Comparison of ENCODE assay signal across 19 cellular contexts in the genomic region with DNA sequence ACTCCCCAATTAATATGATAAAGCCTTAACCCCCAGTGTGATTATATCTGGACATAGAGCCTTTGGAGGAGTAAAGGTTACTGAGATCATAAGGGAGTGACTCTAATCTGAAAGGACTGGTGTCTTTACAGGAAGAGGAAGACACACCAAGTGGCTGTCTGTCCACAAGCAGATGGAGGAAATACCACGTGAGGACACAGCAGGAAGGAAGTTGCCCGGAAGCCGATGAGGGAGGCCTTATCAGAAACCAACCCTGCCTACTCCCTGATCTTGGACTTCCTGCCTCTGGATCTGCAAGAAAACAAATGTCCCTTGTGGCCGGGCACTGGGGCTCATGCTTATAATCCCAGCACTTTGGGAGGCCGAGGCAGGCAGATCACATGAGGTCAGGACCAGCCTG.
"Had no signal": no experiment of that assay in that cellular context is flagged by ENCODE, and none has a peak within 500 bp of the region (broad histone marks: within the 10 kb centered on the region; RNA-seq: fewer than 3 reads in every experiment).

No MANE protein-coding gene starts in this region.

- H3K4me3 Mint-ChIP-seq: natural killer cell treated with Interleukin-12 subunit alpha and Interleukin-12 subunit beta and Interleukin-15 and Interleukin-18, amount 100 ng/mL, for 72 hours; neural progenitor cell; stimulated activated naive B cell treated with anti-CD40 and anti-IgM and Interleukin-4, amounts not matched to agents 10 μg/mL and 1 μg/mL and 100 μg/mL, for 72 hours; stimulated activated naive CD8-positive, alpha-beta T cell treated with anti-CD3 and anti-CD28 coated beads, Interleukin-15, amount 100 ng/mL, for 72 hours had no signal

- H3K9me3 Mint-ChIP-seq: neural progenitor cell had no signal

- H3K27ac Mint-ChIP-seq: natural killer cell treated with Interleukin-12 subunit alpha and Interleukin-12 subunit beta and Interleukin-15 and Interleukin-18, amount 100 ng/mL, for 72 hours; neural progenitor cell; stimulated activated naive B cell treated with anti-CD40 and anti-IgM and Interleukin-4, amounts not matched to agents 10 μg/mL and 1 μg/mL and 100 μg/mL, for 72 hours; stimulated activated naive CD8-positive, alpha-beta T cell treated with anti-CD3 and anti-CD28 coated beads, Interleukin-15, amount 100 ng/mL, for 72 hours had no signal

- H3K27me3 Mint-ChIP-seq: natural killer cell treated with Interleukin-12 subunit alpha and Interleukin-12 subunit beta and Interleukin-15 and Interleukin-18, amount 100 ng/mL, for 72 hours; stimulated activated naive B cell treated with anti-CD40 and anti-IgM and Interleukin-4, amounts not matched to agents 10 μg/mL and 1 μg/mL and 100 μg/mL, for 72 hours; stimulated activated naive CD8-positive, alpha-beta T cell treated with anti-CD3 and anti-CD28 coated beads, Interleukin-15, amount 100 ng/mL, for 72 hours had no signal

- H3K4me1 Mint-ChIP-seq: neural progenitor cell; stimulated activated naive B cell treated with anti-CD40 and anti-IgM and Interleukin-4, amounts not matched to agents 10 μg/mL and 1 μg/mL and 100 μg/mL, for 72 hours; stimulated activated naive CD8-positive, alpha-beta T cell treated with anti-CD3 and anti-CD28 coated beads, Interleukin-15, amount 100 ng/mL, for 72 hours had no signal

- ATAC-seq: left cardiac atrium; natural killer cell treated with Interleukin-12 subunit alpha and Interleukin-12 subunit beta and Interleukin-15 and Interleukin-18, amount 100 ng/mL, for 72 hours; stimulated activated naive B cell treated with anti-CD40 and anti-IgM and Interleukin-4, amounts not matched to agents 10 μg/mL and 1 μg/mL and 100 μg/mL, for 72 hours; stimulated activated naive CD8-positive, alpha-beta T cell treated with anti-CD3 and anti-CD28 coated beads, Interleukin-15, amount 100 ng/mL, for 72 hours; upper lobe of right lung had no signal

- DNase-seq: erythroblast; foreskin melanocyte; head of caudate nucleus; kidney; left cardiac atrium; left ventricle myocardium inferior; mesenchymal stem cell; midbrain; nucleus accumbens; ovary; sigmoid colon; stimulated activated CD4-positive, alpha-beta T cell treated with anti-CD3 and anti-CD28 coated beads, Interleukin-2, amount 100 ng/mL, for 24 hours; stimulated activated CD4-positive, alpha-beta T cell treated with anti-CD3 and anti-CD28 coated beads, Interleukin-4, amount 100 ng/mL, for 4 hours; stimulated activated naive B cell treated with anti-CD40 and anti-IgM and Interleukin-4, amounts not matched to agents 10 μg/mL and 1 μg/mL and 100 μg/mL, for 72 hours; stimulated activated naive CD8-positive, alpha-beta T cell treated with anti-CD3 and anti-CD28 coated beads, Interleukin-15, amount 100 ng/mL, for 72 hours; testis; upper lobe of right lung had no signal

- H3K36me3 Mint-ChIP-seq: natural killer cell treated with Interleukin-12 subunit alpha and Interleukin-12 subunit beta and Interleukin-15 and Interleukin-18, amount 100 ng/mL, for 72 hours; neural progenitor cell; stimulated activated naive B cell treated with anti-CD40 and anti-IgM and Interleukin-4, amounts not matched to agents 10 μg/mL and 1 μg/mL and 100 μg/mL, for 72 hours had no signal
